In the genomic region with DNA sequence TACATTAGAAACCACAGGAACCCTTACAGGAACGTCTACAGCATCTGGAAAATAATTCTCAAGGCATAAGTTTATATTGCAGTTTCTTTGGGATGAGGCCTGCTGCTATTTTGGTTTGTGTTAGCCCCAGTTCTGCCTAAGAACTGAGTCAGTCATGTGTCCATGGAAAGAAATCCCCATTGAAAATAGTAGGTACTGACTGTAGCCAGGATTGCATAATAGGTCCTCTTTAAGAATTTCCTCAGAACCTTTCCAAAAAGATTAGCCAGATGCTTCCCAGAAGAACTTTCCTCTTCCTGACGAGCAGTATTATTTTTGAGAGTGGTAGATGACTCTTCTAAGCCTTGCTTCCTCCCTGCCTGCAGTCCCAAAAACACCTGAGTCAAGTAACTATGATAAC, we compare ENCODE assay signal across 1 cellular context.
TF ChIP-seq lines count a peak whose summit lies in the region.

No MANE protein-coding gene starts in this region.

TF ChIP-seq in SK-N-SH, 30 proteins besides CTCF, POLR2A, EP300 and RAD21 (continued from another document):
- TF ChIP-seq SIN3A (IDR thresholded peaks at IDR 0.05; ENCODE audit: borderline replicate concordance, low read depth, low read length) = no peak
TF ChIP-seq in SK-N-SH: peak in this region for 4.
